1 cellular context compared by ENCODE assay signal in genomic region chr11:93922830-93923229, GRCh38.
TF ChIP-seq lines count a peak whose summit lies in the region.

No MANE protein-coding gene starts in this region.

TF ChIP-seq in HepG2, 621 proteins besides CTCF, POLR2A, EP300 and RAD21 (continued from another document and continues in another):
- TF ChIP-seq ZNF180 (CRISPR knock-in tag; IDR thresholded peaks at IDR 0.05; ENCODE audit: borderline replicate concordance, low read depth) = no peak
- TF ChIP-seq, protein P1, sequence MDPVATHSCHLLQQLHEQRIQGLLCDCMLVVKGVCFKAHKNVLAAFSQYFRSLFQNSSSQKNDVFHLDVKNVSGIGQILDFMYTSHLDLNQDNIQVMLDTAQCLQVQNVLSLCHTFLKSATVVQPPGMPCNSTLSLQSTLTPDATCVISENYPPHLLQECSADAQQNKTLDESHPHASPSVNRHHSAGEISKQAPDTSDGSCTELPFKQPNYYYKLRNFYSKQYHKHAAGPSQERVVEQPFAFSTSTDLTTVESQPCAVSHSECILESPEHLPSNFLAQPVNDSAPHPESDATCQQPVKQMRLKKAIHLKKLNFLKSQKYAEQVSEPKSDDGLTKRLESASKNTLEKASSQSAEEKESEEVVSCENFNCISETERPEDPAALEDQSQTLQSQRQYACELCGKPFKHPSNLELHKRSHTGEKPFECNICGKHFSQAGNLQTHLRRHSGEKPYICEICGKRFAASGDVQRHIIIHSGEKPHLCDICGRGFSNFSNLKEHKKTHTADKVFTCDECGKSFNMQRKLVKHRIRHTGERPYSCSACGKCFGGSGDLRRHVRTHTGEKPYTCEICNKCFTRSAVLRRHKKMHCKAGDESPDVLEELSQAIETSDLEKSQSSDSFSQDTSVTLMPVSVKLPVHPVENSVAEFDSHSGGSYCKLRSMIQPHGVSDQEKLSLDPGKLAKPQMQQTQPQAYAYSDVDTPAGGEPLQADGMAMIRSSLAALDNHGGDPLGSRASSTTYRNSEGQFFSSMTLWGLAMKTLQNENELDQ (CRISPR knock-in tag; IDR thresholded peaks at IDR 0.05; ENCODE audit: borderline replicate concordance) = no peak
- TF ChIP-seq DPF2 (CRISPR knock-in tag; IDR thresholded peaks at IDR 0.05; ENCODE audit: borderline replicate concordance, low read depth) = no peak
- no peak for TF ChIP-seq ZHX1 (CRISPR knock-in tag; IDR thresholded peaks at IDR 0.05; ENCODE audit: low read depth)
- TF ChIP-seq KDM3A (CRISPR knock-in tag; IDR thresholded peaks at IDR 0.05; ENCODE audit: low read depth) = no peak
- no peak for TF ChIP-seq POGK (CRISPR knock-in tag; conservative IDR thresholded peaks at IDR 0.05)
- TF ChIP-seq ZBTB20 (CRISPR knock-in tag; IDR thresholded peaks at IDR 0.05; ENCODE audit: borderline replicate concordance, low read depth) = no peak
- TF ChIP-seq ZNF224 (CRISPR knock-in tag; IDR thresholded peaks at IDR 0.05) = no peak
- TF ChIP-seq ZNF773 (CRISPR knock-in tag; IDR thresholded peaks at IDR 0.05; ENCODE audit: borderline replicate concordance) = no peak
- TF ChIP-seq ZNF784 (CRISPR knock-in tag; IDR thresholded peaks at IDR 0.05; ENCODE audit: borderline replicate concordance) = no peak
- TF ChIP-seq CHD2 (IDR thresholded peaks at IDR 0.05; ENCODE audit: low read depth, low read length) = no peak
- TF ChIP-seq ZNF616 (CRISPR knock-in tag; IDR thresholded peaks at IDR 0.05; ENCODE audit: low read depth) = no peak
- TF ChIP-seq, protein P2, sequence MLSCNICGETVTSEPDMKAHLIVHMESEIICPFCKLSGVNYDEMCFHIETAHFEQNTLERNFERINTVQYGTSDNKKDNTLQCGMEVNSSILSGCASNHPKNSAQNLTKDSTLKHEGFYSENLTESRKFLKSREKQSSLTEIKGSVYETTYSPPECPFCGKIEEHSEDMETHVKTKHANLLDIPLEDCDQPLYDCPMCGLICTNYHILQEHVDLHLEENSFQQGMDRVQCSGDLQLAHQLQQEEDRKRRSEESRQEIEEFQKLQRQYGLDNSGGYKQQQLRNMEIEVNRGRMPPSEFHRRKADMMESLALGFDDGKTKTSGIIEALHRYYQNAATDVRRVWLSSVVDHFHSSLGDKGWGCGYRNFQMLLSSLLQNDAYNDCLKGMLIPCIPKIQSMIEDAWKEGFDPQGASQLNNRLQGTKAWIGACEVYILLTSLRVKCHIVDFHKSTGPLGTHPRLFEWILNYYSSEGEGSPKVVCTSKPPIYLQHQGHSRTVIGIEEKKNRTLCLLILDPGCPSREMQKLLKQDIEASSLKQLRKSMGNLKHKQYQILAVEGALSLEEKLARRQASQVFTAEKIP (CRISPR knock-in tag; IDR thresholded peaks at IDR 0.05; ENCODE audit: borderline replicate concordance) = no peak
- 0 out of 2 replicates have a peak, but pooled peaks have one; percentile 15 for TF ChIP-seq ZFY (CRISPR knock-in tag; IDR thresholded peaks at IDR 0.05)
- no peak for TF ChIP-seq ZNF263 (CRISPR knock-in tag; IDR thresholded peaks at IDR 0.05)
- no peak for TF ChIP-seq JUND (CRISPR knock-in tag; IDR thresholded peaks at IDR 0.05)
- no peak for TF ChIP-seq BRCA1 (CRISPR knock-in tag; IDR thresholded peaks at IDR 0.05)
- TF ChIP-seq RAD51 (IDR thresholded peaks at IDR 0.05; ENCODE audit: borderline replicate concordance) = no peak
- no peak for TF ChIP-seq FOXK2 (IDR thresholded peaks at IDR 0.05)
- TF ChIP-seq RBAK (CRISPR knock-in tag; IDR thresholded peaks at IDR 0.05) = no peak
- TF ChIP-seq THAP11 (CRISPR knock-in tag; IDR thresholded peaks at IDR 0.05) = 0 out of 2 replicates have a peak, but pooled peaks have one; percentile 26
- TF ChIP-seq HOXA3 (CRISPR knock-in tag; IDR thresholded peaks at IDR 0.05) = peak; percentile 29; the same call in 1 of the 2 replicates
- TF ChIP-seq NFATC3 (CRISPR knock-in tag; IDR thresholded peaks at IDR 0.05) = no peak
- no peak for TF ChIP-seq ZBTB7B (CRISPR knock-in tag; IDR thresholded peaks at IDR 0.05)
- no peak for TF ChIP-seq CENPT (CRISPR knock-in tag; IDR thresholded peaks at IDR 0.05; ENCODE audit: low read depth)
- TF ChIP-seq ZFP41 (CRISPR knock-in tag; IDR thresholded peaks at IDR 0.05; ENCODE audit: borderline replicate concordance) = no peak
- no peak for TF ChIP-seq BORCS8-MEF2B (CRISPR knock-in tag; IDR thresholded peaks at IDR 0.05)
- peak; percentile 37; the same call in 1 of the 2 replicates for TF ChIP-seq MYC (CRISPR knock-in tag; IDR thresholded peaks at IDR 0.05; ENCODE audit: borderline replicate concordance)
- no peak for TF ChIP-seq DBP (CRISPR knock-in tag; IDR thresholded peaks at IDR 0.05; ENCODE audit: not compliant biosample characterization)
- TF ChIP-seq JUNB (CRISPR knock-in tag; IDR thresholded peaks at IDR 0.05; ENCODE audit: borderline replicate concordance) = no peak
- TF ChIP-seq ZNF3 (CRISPR knock-in tag; IDR thresholded peaks at IDR 0.05) = no peak
- TF ChIP-seq MEIS1 (CRISPR knock-in tag; IDR thresholded peaks at IDR 0.05; ENCODE audit: borderline replicate concordance) = no peak
- TF ChIP-seq ZNF326 (CRISPR knock-in tag; IDR thresholded peaks at IDR 0.05; ENCODE audit: borderline replicate concordance) = no peak
- TF ChIP-seq SYNCRIP (IDR thresholded peaks at IDR 0.05; ENCODE audit: insufficient read depth, low read depth, low read length) = no peak
- TF ChIP-seq NBN (conservative IDR thresholded peaks at IDR 0.05) = no peak
- no peak for TF ChIP-seq ZNF790 (CRISPR knock-in tag; IDR thresholded peaks at IDR 0.05; ENCODE audit: borderline replicate concordance)
- TF ChIP-seq, protein P3, sequence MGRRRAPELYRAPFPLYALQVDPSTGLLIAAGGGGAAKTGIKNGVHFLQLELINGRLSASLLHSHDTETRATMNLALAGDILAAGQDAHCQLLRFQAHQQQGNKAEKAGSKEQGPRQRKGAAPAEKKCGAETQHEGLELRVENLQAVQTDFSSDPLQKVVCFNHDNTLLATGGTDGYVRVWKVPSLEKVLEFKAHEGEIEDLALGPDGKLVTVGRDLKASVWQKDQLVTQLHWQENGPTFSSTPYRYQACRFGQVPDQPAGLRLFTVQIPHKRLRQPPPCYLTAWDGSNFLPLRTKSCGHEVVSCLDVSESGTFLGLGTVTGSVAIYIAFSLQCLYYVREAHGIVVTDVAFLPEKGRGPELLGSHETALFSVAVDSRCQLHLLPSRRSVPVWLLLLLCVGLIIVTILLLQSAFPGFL (CRISPR knock-in tag; IDR thresholded peaks at IDR 0.05) = no peak
- TF ChIP-seq, protein P4, sequence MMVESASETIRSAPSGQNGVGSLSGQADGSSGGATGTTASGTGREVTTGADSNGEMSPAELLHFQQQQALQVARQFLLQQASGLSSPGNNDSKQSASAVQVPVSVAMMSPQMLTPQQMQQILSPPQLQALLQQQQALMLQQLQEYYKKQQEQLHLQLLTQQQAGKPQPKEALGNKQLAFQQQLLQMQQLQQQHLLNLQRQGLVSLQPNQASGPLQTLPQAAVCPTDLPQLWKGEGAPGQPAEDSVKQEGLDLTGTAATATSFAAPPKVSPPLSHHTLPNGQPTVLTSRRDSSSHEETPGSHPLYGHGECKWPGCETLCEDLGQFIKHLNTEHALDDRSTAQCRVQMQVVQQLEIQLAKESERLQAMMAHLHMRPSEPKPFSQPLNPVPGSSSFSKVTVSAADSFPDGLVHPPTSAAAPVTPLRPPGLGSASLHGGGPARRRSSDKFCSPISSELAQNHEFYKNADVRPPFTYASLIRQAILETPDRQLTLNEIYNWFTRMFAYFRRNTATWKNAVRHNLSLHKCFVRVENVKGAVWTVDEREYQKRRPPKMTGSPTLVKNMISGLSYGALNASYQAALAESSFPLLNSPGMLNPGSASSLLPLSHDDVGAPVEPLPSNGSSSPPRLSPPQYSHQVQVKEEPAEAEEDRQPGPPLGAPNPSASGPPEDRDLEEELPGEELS (CRISPR knock-in tag; IDR thresholded peaks at IDR 0.05) = peak; percentile 35; the same call in 1 of the 2 replicates
- TF ChIP-seq SRF (IDR thresholded peaks at IDR 0.05; ENCODE audit: low read depth, low read length) = no peak
- no peak for TF ChIP-seq NFAT5 (CRISPR knock-in tag; IDR thresholded peaks at IDR 0.05)
- no peak for TF ChIP-seq THAP8 (CRISPR knock-in tag; IDR thresholded peaks at IDR 0.05; ENCODE audit: borderline replicate concordance)
- no peak for TF ChIP-seq ZFP62 (CRISPR knock-in tag; IDR thresholded peaks at IDR 0.05)
- no peak for TF ChIP-seq STAT5B (CRISPR knock-in tag; IDR thresholded peaks at IDR 0.05)
- TF ChIP-seq SIX4 (CRISPR knock-in tag; IDR thresholded peaks at IDR 0.05) = no peak
